Comparison of ENCODE assay signal across 24 cellular contexts in the genomic region with DNA sequence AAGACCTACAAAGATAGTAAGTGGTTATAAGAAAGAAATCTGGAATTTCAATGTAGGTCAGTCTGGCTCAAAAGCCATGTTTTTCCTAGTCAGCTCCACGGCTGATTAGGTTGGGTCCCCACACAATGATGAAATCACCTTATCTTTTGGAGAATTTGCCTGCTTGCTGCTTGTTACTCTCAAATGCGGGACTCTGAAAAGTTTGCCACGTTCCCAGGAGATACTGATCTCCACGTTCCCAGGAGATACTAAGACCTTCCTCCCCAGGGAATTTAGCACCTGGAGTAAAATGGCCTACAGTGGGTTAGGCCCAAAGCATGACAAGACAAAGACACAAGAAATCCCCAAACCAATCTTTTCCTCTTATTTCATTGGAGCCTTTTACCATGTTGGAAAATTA.
DNase-seq lines count a peak whose midpoint lies in the region; ATAC-seq, FAIRE-seq and TF ChIP-seq lines count a peak whose summit lies in the region.
"Had no signal": no experiment of that assay in that cellular context is flagged by ENCODE, and none has a peak within 500 bp of the region (broad histone marks: within the 10 kb centered on the region; RNA-seq: fewer than 3 reads in every experiment).

No MANE protein-coding gene starts in this region.

- H4K20me1 ChIP-seq in astrocyte (ENCODE audit: insufficient read depth, low read length): no peaks in the 10 kb centered on the region

- peak overlapping the region; percentile 96 for H4K91ac ChIP-seq in trophoblast cell (ENCODE audit: low read depth, low read length)

- H3K9me3 ChIP-seq in astrocyte (ENCODE audit: insufficient read depth, low read depth, low read length) (no peaks in the 10 kb centered on the region), trophoblast cell (ENCODE audit: insufficient read depth, low read depth, low read length) (no peaks in the 10 kb centered on the region)
- H3K9me3 ChIP-seq: MG63 had no signal

- H3K4me1 Mint-ChIP-seq in astrocyte (ENCODE audit: low read depth, unreplicated experiment): peaks cover 50% of the 10 kb centered on the region
- no peaks in the 10 kb centered on the region for H3K4me1 Mint-ChIP-seq in stimulated activated effector memory CD8-positive, alpha-beta T cell treated with anti-CD3 and anti-CD28 coated beads, Interleukin-12 subunit alpha, Interleukin-12 subunit beta, amount 100 ng/mL, for 72 hours
- H3K4me1 Mint-ChIP-seq: CD14-positive monocyte had no signal

- H4K8ac ChIP-seq in mesendoderm (ENCODE audit: low read depth, low read length): no peak overlapping the region
- peak overlapping the region; percentile 89 for H4K8ac ChIP-seq in trophoblast cell (ENCODE audit: low read depth, low read length)

- peak overlapping the region; percentile 80 for H3K14ac ChIP-seq in trophoblast cell (ENCODE audit: low read length)

- no peak overlapping the region for H4K5ac ChIP-seq in mesendoderm (ENCODE audit: low read length)

- H3K4me2 ChIP-seq in astrocyte (ENCODE audit: low read length) (no peak overlapping the region), mesendoderm (ENCODE audit: low read length) (no peak overlapping the region), trophoblast cell (ENCODE audit: low read length) (no peak overlapping the region)

- H2BK5ac ChIP-seq in mesendoderm (ENCODE audit: low read length) (no peak overlapping the region), trophoblast cell (ENCODE audit: low read depth, low read length, poor library complexity) (peak overlapping the region; percentile 88)

- H3K4me3 Mint-ChIP-seq in astrocyte (ENCODE audit: unreplicated experiment): no peak overlapping the region
- H3K4me3 Mint-ChIP-seq in stimulated activated effector memory CD8-positive, alpha-beta T cell treated with anti-CD3 and anti-CD28 coated beads, Interleukin-12 subunit alpha, Interleukin-12 subunit beta, amount 100 ng/mL, for 72 hours: no peak overlapping the region
- H3K4me3 Mint-ChIP-seq: CD14-positive monocyte had no signal

- H3K27ac Mint-ChIP-seq in astrocyte (ENCODE audit: unreplicated experiment): peak overlapping the region; percentile 79
- H3K27ac Mint-ChIP-seq in stimulated activated effector memory CD8-positive, alpha-beta T cell treated with anti-CD3 and anti-CD28 coated beads, Interleukin-12 subunit alpha, Interleukin-12 subunit beta, amount 100 ng/mL, for 72 hours: no peak overlapping the region

- peaks cover 4% of the 10 kb centered on the region for H3K27me3 Mint-ChIP-seq in astrocyte (ENCODE audit: low read depth, unreplicated experiment)

- H2BK15ac ChIP-seq in mesendoderm (replicated peaks; ENCODE audit: low read depth): no peak overlapping the region

- peaks cover 2% of the 10 kb centered on the region for H3K36me3 Mint-ChIP-seq in astrocyte (ENCODE audit: low read depth, unreplicated experiment)
- no peaks in the 10 kb centered on the region for H3K36me3 Mint-ChIP-seq in stimulated activated effector memory CD8-positive, alpha-beta T cell treated with anti-CD3 and anti-CD28 coated beads, Interleukin-12 subunit alpha, Interleukin-12 subunit beta, amount 100 ng/mL, for 72 hours
- H3K36me3 Mint-ChIP-seq: CD14-positive monocyte had no signal

- no peak overlapping the region for H3K9ac ChIP-seq in astrocyte (ENCODE audit: low read length)
- no peak overlapping the region for H3K9ac ChIP-seq in mesendoderm (ENCODE audit: low read length)
- H3K9ac ChIP-seq in trophoblast cell (ENCODE audit: low read length): no peak overlapping the region

- H3K27me3 ChIP-seq in astrocyte (ENCODE audit: insufficient read depth, low read length) (peaks cover 2% of the 10 kb centered on the region), mesendoderm (ENCODE audit: insufficient read depth, low read length, poor library complexity) (no peaks in the 10 kb centered on the region), trophoblast cell (ENCODE audit: insufficient read depth, low read length) (no peaks in the 10 kb centered on the region)
- H3K27me3 ChIP-seq: MG63 had no signal

- peak overlapping the region; percentile 88 for H3K4ac ChIP-seq in mesendoderm (ENCODE audit: low read depth, low read length)
- peak overlapping the region; percentile 35 for H3K4ac ChIP-seq in trophoblast cell (ENCODE audit: low read depth, low read length)

- ATAC-seq in HG03196 (IDR thresholded peaks at IDR 0.05; ENCODE audit: unreplicated experiment) (no peak), HG03432 (IDR thresholded peaks at IDR 0.05; ENCODE audit: unreplicated experiment) (no peak)
- no peak for ATAC-seq in stimulated activated effector memory CD8-positive, alpha-beta T cell treated with anti-CD3 and anti-CD28 coated beads, Interleukin-12 subunit alpha, Interleukin-12 subunit beta, amount 100 ng/mL, for 72 hours
- ATAC-seq: K562, PC-3 had no signal

- H2BK12ac ChIP-seq in trophoblast cell (ENCODE audit: low read length): peak overlapping the region; percentile 95

- H3K36me3 ChIP-seq in astrocyte (ENCODE audit: insufficient read depth, low read length) (no peaks in the 10 kb centered on the region), mesendoderm (ENCODE audit: control insufficient read depth, insufficient read depth, low read length) (no peaks in the 10 kb centered on the region), trophoblast cell (ENCODE audit: control insufficient read depth in 1 of 2, insufficient read depth in 2 of 2, low read length in 2 of 2) (no peaks in the 10 kb centered on the region)
- H3K36me3 ChIP-seq: MG63 had no signal

- H4K12ac ChIP-seq in trophoblast cell (ENCODE audit: low read depth, low read length): no peak overlapping the region

- H3K79me1 ChIP-seq in mesendoderm (ENCODE audit: low read length): no peaks in the 10 kb centered on the region
- H3K79me1 ChIP-seq in trophoblast cell (ENCODE audit: low read length): peaks cover 20% of the 10 kb centered on the region

- FAIRE-seq in astrocyte (lab: Jason Lieb, UNC): no peak
- FAIRE-seq: A204.1, D721Med, GM19239, K562 had no signal

- H2AFZ ChIP-seq in astrocyte (ENCODE audit: low read depth, low read length) (no peak overlapping the region), trophoblast cell (ENCODE audit: insufficient read depth, low read length, poor library complexity) (no peak overlapping the region)

- TF ChIP-seq CTCF in astrocyte (IDR thresholded peaks at IDR 0.05; ENCODE audit: insufficient read depth, low read depth, low read length): no peak

- H3K18ac ChIP-seq in mesendoderm (ENCODE audit: low read length): peak overlapping the region; percentile 78
- H3K18ac ChIP-seq in trophoblast cell (ENCODE audit: low read length): peak overlapping the region; percentile 80

- peak overlapping the region; percentile 37 for H3K56ac ChIP-seq in mesendoderm (ENCODE audit: low read length)

- H2AK5ac ChIP-seq in mesendoderm (ENCODE audit: low read length) (no peak overlapping the region), trophoblast cell (ENCODE audit: low read length) (no peak overlapping the region)

- peak overlapping the region; percentile 62 for H2BK120ac ChIP-seq in mesendoderm (ENCODE audit: low read depth, low read length)
- peak overlapping the region; percentile 97 for H2BK120ac ChIP-seq in trophoblast cell (ENCODE audit: insufficient read depth, low read length, poor library complexity)

- WGBS in mesendoderm (ENCODE audit: extremely low coverage, insufficient coverage, low lambda C conversion rate): no CpG with 5 or more reads among the region's 4 CpGs
- WGBS in trophoblast cell (ENCODE audit: extremely low coverage, insufficient coverage, insufficient read length): no CpG with 5 or more reads among the region's 4 CpGs

- H3K27ac ChIP-seq in astrocyte (ENCODE audit: low read depth, low read length) (no peak overlapping the region), mesendoderm (ENCODE audit: low read depth, low read length) (peak overlapping the region; percentile 79), trophoblast cell (ENCODE audit: low read depth, low read length) (peak overlapping the region; percentile 89)

- DNase-seq in ELF-1 (ENCODE audit: low read depth, low spot score) (peak; percentile 31), astrocyte (ENCODE audit: low read depth) (no peak), mesendoderm (peak; percentile 89), trophoblast cell (peak; percentile 88 to 98), foreskin melanocyte (no peak)
- DNase-seq in stimulated activated effector memory CD8-positive, alpha-beta T cell treated with anti-CD3 and anti-CD28 coated beads, Interleukin-12 subunit alpha, Interleukin-12 subunit beta, amount 100 ng/mL, for 72 hours (ENCODE audit: low spot score in 2 of 2): no peak
- DNase-seq: DMS53, GF-D8, H7, MG63, NCI-H1417 treated with DMSO at 0.1 percent for 48 hours, NCI-H187 treated with DMSO at 0.1 percent for 48 hours, NCI-H2107, NCI-H446 treated with DMSO at 0.1 percent for 48 hours, NCI-H526 treated with DMSO at 0.1 percent for 48 hours, PC-3, SHP77 had no signal

- no peak overlapping the region for H3K4me3 ChIP-seq in astrocyte (ENCODE audit: insufficient read depth, low read depth, low read length)
- no peak overlapping the region for H3K4me3 ChIP-seq in mesendoderm (ENCODE audit: low read length)
- no peak overlapping the region for H3K4me3 ChIP-seq in trophoblast cell (ENCODE audit: low read depth, low read length)
- H3K4me3 ChIP-seq: K562, MG63 had no signal

- no peak overlapping the region for H3K23ac ChIP-seq in mesendoderm (ENCODE audit: low read length)
- no peak overlapping the region for H3K23ac ChIP-seq in trophoblast cell (ENCODE audit: low read length)

- H3K79me2 ChIP-seq in astrocyte (ENCODE audit: insufficient read depth, low read length) (no peaks in the 10 kb centered on the region), mesendoderm (ENCODE audit: control insufficient read depth, insufficient read depth, low read length) (no peaks in the 10 kb centered on the region), trophoblast cell (ENCODE audit: control insufficient read depth, insufficient read depth, low read length, poor library complexity) (no peaks in the 10 kb centered on the region)

- peaks cover 12% of the 10 kb centered on the region for H3K4me1 ChIP-seq in astrocyte (ENCODE audit: insufficient read depth, low read length)
- peaks cover 10% of the 10 kb centered on the region for H3K4me1 ChIP-seq in mesendoderm (ENCODE audit: control insufficient read depth, low read depth, low read length)
- H3K4me1 ChIP-seq in trophoblast cell (ENCODE audit: control insufficient read depth in 1 of 2, insufficient read depth in 2 of 2, low read length in 2 of 2): peaks cover 10 to 28% of the 10 kb centered on the region in 2 experiments

- H3K9me3 Mint-ChIP-seq in astrocyte (ENCODE audit: unreplicated experiment): no peaks in the 10 kb centered on the region
- H3K9me3 Mint-ChIP-seq in stimulated activated effector memory CD8-positive, alpha-beta T cell treated with anti-CD3 and anti-CD28 coated beads, Interleukin-12 subunit alpha, Interleukin-12 subunit beta, amount 100 ng/mL, for 72 hours: no peaks in the 10 kb centered on the region

Comparison
In these comparisons a context has a peak if more than half of its experiments do, and no peak if none do; other contexts are left out.
1. DNase-seq: peak in ELF-1 (single experiment), mesendoderm (single experiment) and trophoblast cell (2 of 2); none in astrocyte (single experiment), foreskin melanocyte (single experiment) and stimulated activated effector memory CD8-positive, alpha-beta T cell treated with anti-CD3 and anti-CD28 coated beads, Interleukin-12 subunit alpha, Interleukin-12 subunit beta, amount 100 ng/mL, for 72 hours (0 of 2).